Comparison of ENCODE assay signal across 21 cellular contexts in genomic region chr16:85094176-85094805, GRCh38. TPM values are rescaled to one million over a fixed set of nuclear protein-coding genes. Genes with fewer than 3 reads are reported as not detected.
A peak's percentile ranks its signal among the peaks of the same experiment; 100 is the strongest.
DNase-seq lines count a peak whose midpoint lies in the region; ATAC-seq lines count a peak whose summit lies in the region.
"Had no signal": no experiment of that assay in that cellular context is flagged by ENCODE, and none has a peak within 500 bp of the region (broad histone marks: within the 10 kb centered on the region; RNA-seq: fewer than 3 reads in every experiment).

No MANE protein-coding gene starts in this region.

- peaks cover 35 to 73% (median 63%) of the 10 kb centered on the region in 10 experiments for H3K4me1 ChIP-seq in BLaER1 treated with 17β-estradiol and CSF1 and Interleukin-3, amounts not matched to agents 10 nM and 100 nM
- H3K4me1 ChIP-seq in neuronal stem cell (ENCODE audit: control insufficient read depth in 2 of 2, insufficient read depth in 1 of 2, low read depth in 1 of 2, low read length in 2 of 2) (peaks cover 0 to 19% of the 10 kb centered on the region in 2 donors), trophoblast cell (ENCODE audit: control insufficient read depth in 1 of 2, insufficient read depth in 2 of 2, low read length in 2 of 2) (peaks cover 16 to 22% of the 10 kb centered on the region in 2 experiments)

- H4K20me1 ChIP-seq in BLaER1 treated with 17β-estradiol and CSF1 and Interleukin-3, amounts not matched to agents 10 nM and 100 nM = no peaks in the 10 kb centered on the region

- no peaks in the 10 kb centered on the region for H3K9me3 Mint-ChIP-seq in stimulated activated naive CD8-positive, alpha-beta T cell treated with anti-CD3 and anti-CD28 coated beads, Interleukin-15, amount 100 ng/mL, for 72 hours
- H3K9me3 Mint-ChIP-seq: CD14-positive monocyte; CD4-positive, alpha-beta memory T cell; CD4-positive, CD25-positive, alpha-beta regulatory T cell; CD8-positive, alpha-beta memory T cell had no signal

- DNase-seq in stimulated activated naive CD8-positive, alpha-beta T cell treated with anti-CD3 and anti-CD28 coated beads, Interleukin-15, amount 100 ng/mL, for 72 hours = no peak
- no peak for DNase-seq in stimulated activated naive CD8-positive, alpha-beta T cell treated with anti-CD3 and anti-CD28 coated beads, Interleukin-15, Interleukin-2, amounts not matched to agents 100 U/mL and 50 U/mL, for 24 hours
- DNase-seq in neuronal stem cell (ENCODE audit: low spot score) (no peak), trophoblast cell (peak; percentile 78 to 89), middle frontal gyrus (ENCODE audit: extremely low spot score, low spot score) (no peak)
- DNase-seq in activated CD4-positive, alpha-beta T cell treated with anti-CD3 and anti-CD28 coated beads, Interleukin-2, amount 50 U/mL, for 4 hours = no peak
- DNase-seq: ACHN; BE2C; C1 segment of cervical spinal cord; CD4-positive, alpha-beta memory T cell; CD4-positive, CD25-positive, alpha-beta regulatory T cell; CD8-positive, alpha-beta memory T cell; COR-L47; DMS153; DMS79; DND-41; GDM1 had no signal

- H3K9ac ChIP-seq in BLaER1 treated with 17β-estradiol and CSF1 and Interleukin-3, amounts not matched to agents 10 nM and 100 nM = peak overlapping the region in 3 of 11 experiments; percentile 5 to 37 (median 15); a peak in 3 of 22 replicates
- H3K9ac ChIP-seq in neuronal stem cell (ENCODE audit: low read depth, low read length, poor library complexity) (peak overlapping the region; percentile 18), trophoblast cell (ENCODE audit: low read length) (no peak overlapping the region)

- no peaks in the 10 kb centered on the region for H3K27me3 Mint-ChIP-seq in stimulated activated naive CD8-positive, alpha-beta T cell treated with anti-CD3 and anti-CD28 coated beads, Interleukin-15, amount 100 ng/mL, for 72 hours
- H3K27me3 Mint-ChIP-seq: CD4-positive, alpha-beta memory T cell had no signal

- H3K79me2 ChIP-seq in trophoblast cell (ENCODE audit: control insufficient read depth, insufficient read depth, low read length, poor library complexity) = peaks cover 3% of the 10 kb centered on the region

- H3K27ac Mint-ChIP-seq in stimulated activated naive CD8-positive, alpha-beta T cell treated with anti-CD3 and anti-CD28 coated beads, Interleukin-15, amount 100 ng/mL, for 72 hours = no peak overlapping the region
- H3K27ac Mint-ChIP-seq: CD4-positive, CD25-positive, alpha-beta regulatory T cell had no signal

- H2BK12ac ChIP-seq in neuronal stem cell (ENCODE audit: low read length) (no peak overlapping the region), trophoblast cell (ENCODE audit: low read length) (no peak overlapping the region)

- H3K4me1 Mint-ChIP-seq in stimulated activated naive CD8-positive, alpha-beta T cell treated with anti-CD3 and anti-CD28 coated beads, Interleukin-15, amount 100 ng/mL, for 72 hours = peaks cover 14% of the 10 kb centered on the region
- H3K4me1 Mint-ChIP-seq: CD4-positive, CD25-positive, alpha-beta regulatory T cell had no signal

- peaks cover 0 to 8% (median 0%) of the 10 kb centered on the region in 11 experiments; a peak in 6 of 22 replicates for H3K36me3 ChIP-seq in BLaER1 treated with 17β-estradiol and CSF1 and Interleukin-3, amounts not matched to agents 10 nM and 100 nM
- H3K36me3 ChIP-seq in neuronal stem cell (replicated peaks in 1 of 2; ENCODE audit: control insufficient read depth in 2 of 2, insufficient read depth in 2 of 2, low read length in 2 of 2) (no peaks in the 10 kb centered on the region), trophoblast cell (ENCODE audit: control insufficient read depth in 1 of 2, insufficient read depth in 2 of 2, low read length in 2 of 2) (no peaks in the 10 kb centered on the region)
- H3K36me3 ChIP-seq: BE2C had no signal

- peak overlapping the region in 6 of 11 experiments; percentile 20 to 57 (median 42); a peak in 6 of 22 replicates for H3K27ac ChIP-seq in BLaER1 treated with 17β-estradiol and CSF1 and Interleukin-3, amounts not matched to agents 10 nM and 100 nM
- no peak overlapping the region for H3K27ac ChIP-seq in neuronal stem cell (replicated peaks; ENCODE audit: low read length)
- no peak overlapping the region for H3K27ac ChIP-seq in trophoblast cell (ENCODE audit: low read depth, low read length)

- H3K79me1 ChIP-seq in neuronal stem cell (ENCODE audit: low read depth, low read length) (no peaks in the 10 kb centered on the region), trophoblast cell (ENCODE audit: low read length) (no peaks in the 10 kb centered on the region)

- no peak overlapping the region for H2BK15ac ChIP-seq in neuronal stem cell (ENCODE audit: low read length)

- no peak overlapping the region for H2AFZ ChIP-seq in neuronal stem cell (ENCODE audit: low read length)
- no peak overlapping the region for H2AFZ ChIP-seq in trophoblast cell (ENCODE audit: insufficient read depth, low read length, poor library complexity)

- no peak overlapping the region for H2BK120ac ChIP-seq in neuronal stem cell (ENCODE audit: low read depth, low read length)
- no peak overlapping the region for H2BK120ac ChIP-seq in trophoblast cell (ENCODE audit: insufficient read depth, low read length, poor library complexity)

- H3K4ac ChIP-seq in neuronal stem cell (ENCODE audit: low read length) (no peak overlapping the region), trophoblast cell (ENCODE audit: low read depth, low read length) (no peak overlapping the region)

- H4K12ac ChIP-seq in trophoblast cell (ENCODE audit: low read depth, low read length) = no peak overlapping the region

- no peak overlapping the region for H3K14ac ChIP-seq in neuronal stem cell (ENCODE audit: low read length)
- no peak overlapping the region for H3K14ac ChIP-seq in trophoblast cell (ENCODE audit: low read length)

- H3K18ac ChIP-seq in neuronal stem cell (ENCODE audit: low read length) = no peak overlapping the region
- no peak overlapping the region for H3K18ac ChIP-seq in trophoblast cell (ENCODE audit: low read length)

- H3K9me3 ChIP-seq in BLaER1 treated with 17β-estradiol and CSF1 and Interleukin-3, amounts not matched to agents 10 nM and 100 nM (replicated peaks in 1 of 11) = no peaks in the 10 kb centered on the region
- H3K9me3 ChIP-seq in neuronal stem cell (replicated peaks in 1 of 2; ENCODE audit: control insufficient read depth in 2 of 2, insufficient read depth in 1 of 2, low read depth in 1 of 2, low read length in 2 of 2) = no peaks in the 10 kb centered on the region
- H3K9me3 ChIP-seq in trophoblast cell (ENCODE audit: insufficient read depth, low read depth, low read length) = no peaks in the 10 kb centered on the region
- H3K9me3 ChIP-seq: BE2C had no signal

- no peak overlapping the region for H4K91ac ChIP-seq in neuronal stem cell (ENCODE audit: low read depth, low read length, poor library complexity)
- no peak overlapping the region for H4K91ac ChIP-seq in trophoblast cell (ENCODE audit: low read depth, low read length)

- H4K8ac ChIP-seq in neuronal stem cell (ENCODE audit: low read depth, low read length) (no peak overlapping the region), trophoblast cell (ENCODE audit: low read depth, low read length) (no peak overlapping the region)

- no CpG with 5 or more reads among the region's 12 CpGs for WGBS in neuronal stem cell (ENCODE audit: extremely low coverage in 2 of 2, insufficient read length in 2 of 2, insufficient replicate concordance in 1 of 2), 2 donors
- WGBS in trophoblast cell (ENCODE audit: extremely low coverage, insufficient coverage, insufficient read length) = no CpG with 5 or more reads among the region's 12 CpGs

- peak overlapping the region; percentile 8 for H2AK5ac ChIP-seq in neuronal stem cell (ENCODE audit: low read depth, low read length)
- H2AK5ac ChIP-seq in trophoblast cell (ENCODE audit: low read length) = no peak overlapping the region

- H2BK5ac ChIP-seq in neuronal stem cell (ENCODE audit: low read length) (no peak overlapping the region), trophoblast cell (ENCODE audit: low read depth, low read length, poor library complexity) (no peak overlapping the region)

- no peak overlapping the region for H3K4me3 Mint-ChIP-seq in stimulated activated naive CD8-positive, alpha-beta T cell treated with anti-CD3 and anti-CD28 coated beads, Interleukin-15, amount 100 ng/mL, for 72 hours
- H3K4me3 Mint-ChIP-seq: CD14-positive monocyte; CD4-positive, alpha-beta memory T cell; CD4-positive, CD25-positive, alpha-beta regulatory T cell; CD8-positive, alpha-beta memory T cell had no signal

- peaks cover 0 to 8% (median 0%) of the 10 kb centered on the region in 11 experiments; a peak in 4 of 22 replicates for H3K27me3 ChIP-seq in BLaER1 treated with 17β-estradiol and CSF1 and Interleukin-3, amounts not matched to agents 10 nM and 100 nM
- H3K27me3 ChIP-seq in neuronal stem cell (ENCODE audit: control insufficient read depth in 3 of 3, insufficient read depth in 3 of 3, low read depth in 1 of 3, low read length in 3 of 3) (peaks cover 0 to 10% (median 0%) of the 10 kb centered on the region in 3 experiments), trophoblast cell (ENCODE audit: insufficient read depth, low read length) (no peaks in the 10 kb centered on the region)
- H3K27me3 ChIP-seq: BE2C had no signal

- H3K23ac ChIP-seq in neuronal stem cell (ENCODE audit: low read depth, low read length, poor library complexity) (peak overlapping the region; percentile 81), trophoblast cell (ENCODE audit: low read length) (no peak overlapping the region)

- peak; percentile 25 for ATAC-seq in stimulated activated naive CD8-positive, alpha-beta T cell treated with anti-CD3 and anti-CD28 coated beads, Interleukin-15, amount 100 ng/mL, for 72 hours
- no peak for ATAC-seq in stimulated activated naive CD8-positive, alpha-beta T cell treated with anti-CD3 and anti-CD28 coated beads, Interleukin-15, Interleukin-2, amounts not matched to agents 100 U/mL and 50 U/mL, for 24 hours
- no peak for ATAC-seq in HG03139 (IDR thresholded peaks at IDR 0.05; ENCODE audit: unreplicated experiment)
- ATAC-seq: GM12878 had no signal

- peak overlapping the region; percentile 45 to 79 (median 72); a peak in 19 of 22 replicates for H3K4me2 ChIP-seq in BLaER1 treated with 17β-estradiol and CSF1 and Interleukin-3, amounts not matched to agents 10 nM and 100 nM
- H3K4me2 ChIP-seq in neuronal stem cell (ENCODE audit: insufficient read depth, low read length, poor library complexity, severe bottlenecking) = no peak overlapping the region
- no peak overlapping the region for H3K4me2 ChIP-seq in trophoblast cell (ENCODE audit: low read length)

- no peak overlapping the region for H3K4me3 ChIP-seq in BLaER1 treated with 17β-estradiol and CSF1 and Interleukin-3, amounts not matched to agents 10 nM and 100 nM
- H3K4me3 ChIP-seq in neuronal stem cell (ENCODE audit: low read length in 2 of 2) = no peak overlapping the region
- no peak overlapping the region for H3K4me3 ChIP-seq in trophoblast cell (ENCODE audit: low read depth, low read length)
- H3K4me3 ChIP-seq: GM12878 had no signal

RNA-seq across cellular contexts. Expression of gene CIBAR2, which starts 18.0 kb away (rescaled TPM):
- polyA plus RNA-seq in neuronal stem cell (2013, experiment 1 of 2) = 0.45 TPM
- 0.51 TPM for polyA plus RNA-seq in neuronal stem cell (2013, experiment 2 of 2)
- 0.03 TPM in 1 of 2 replicates, not detected in the other for polyA plus RNA-seq in trophoblast cell (2013)
- polyA plus RNA-seq: CD14-positive monocyte; CD4-positive, alpha-beta memory T cell; CD4-positive, CD25-positive, alpha-beta regulatory T cell; CD8-positive, alpha-beta memory T cell had no signal

Comparison
In these comparisons a context has a peak if more than half of its experiments do, and no peak if none do; other contexts are left out.
1. DNase-seq: peak in trophoblast cell (2 of 2); none in stimulated activated naive CD8-positive, alpha-beta T cell treated with anti-CD3 and anti-CD28 coated beads, Interleukin-15, amount 100 ng/mL, for 72 hours (0 of 2), stimulated activated naive CD8-positive, alpha-beta T cell treated with anti-CD3 and anti-CD28 coated beads, Interleukin-15, Interleukin-2, amounts not matched to agents 100 U/mL and 50 U/mL, for 24 hours (single experiment), neuronal stem cell (single experiment), middle frontal gyrus (single experiment) and activated CD4-positive, alpha-beta T cell treated with anti-CD3 and anti-CD28 coated beads, Interleukin-2, amount 50 U/mL, for 4 hours (0 of 2).
2. H3K27ac ChIP-seq: peak in BLaER1 treated with 17β-estradiol and CSF1 and Interleukin-3, amounts not matched to agents 10 nM and 100 nM (6 of 11); none in neuronal stem cell (single experiment) and trophoblast cell (single experiment).
3. H3K4me2 ChIP-seq: peak in BLaER1 treated with 17β-estradiol and CSF1 and Interleukin-3, amounts not matched to agents 10 nM and 100 nM (11 of 11); none in neuronal stem cell (single experiment) and trophoblast cell (single experiment).